Comparison of ENCODE assay signal across 13 cellular contexts in the genomic region with DNA sequence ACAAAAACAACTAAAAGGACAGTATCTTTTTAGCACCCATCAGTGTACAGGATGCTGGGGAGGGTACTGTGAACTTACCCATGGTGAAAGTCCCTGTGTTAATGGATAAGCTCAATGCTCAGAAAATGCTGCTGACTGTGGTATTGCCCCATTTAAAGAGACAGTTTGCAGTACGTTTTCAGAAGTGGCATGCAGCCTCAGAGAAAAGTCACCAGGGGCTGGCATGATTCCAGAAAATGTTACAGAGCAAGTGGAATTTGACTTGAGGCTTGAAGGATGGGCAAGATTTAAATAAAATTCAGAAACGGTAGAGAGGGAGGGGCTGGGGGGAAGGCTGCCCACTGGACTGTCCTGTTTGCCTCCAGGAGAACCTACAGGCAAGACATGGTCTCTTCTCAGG. TPM values are rescaled to one million over a fixed set of nuclear protein-coding genes. Genes with fewer than 3 reads are reported as not detected.
A peak's percentile ranks its signal among the peaks of the same experiment; 100 is the strongest.
DNase-seq lines count a peak whose midpoint lies in the region; FAIRE-seq and TF ChIP-seq lines count a peak whose summit lies in the region.
"Had no signal": no experiment of that assay in that cellular context is flagged by ENCODE, and none has a peak within 500 bp of the region (broad histone marks: within the 10 kb centered on the region; RNA-seq: fewer than 3 reads in every experiment).

No MANE protein-coding gene starts in this region.

- H2BK15ac ChIP-seq in neuronal stem cell (ENCODE audit: low read length) = no peak overlapping the region

- H3K9me3 Mint-ChIP-seq in endothelial cell (ENCODE audit: unreplicated experiment) = no peaks in the 10 kb centered on the region
- H3K9me3 Mint-ChIP-seq: activated naive CD4-positive, alpha-beta T cell treated with anti-CD3 and anti-CD28 coated beads, Interleukin-2, amount 50 U/mL, for 72 hours had no signal

- H3K79me2 ChIP-seq in OCI-LY1 (ENCODE audit: insufficient read depth, low read length) (no peaks in the 10 kb centered on the region), endothelial cell of umbilical vein (ENCODE audit: control insufficient read depth, insufficient read depth, low read length) (peaks cover 66% of the 10 kb centered on the region)

- peak; percentile 38 for FAIRE-seq in endothelial cell of umbilical vein (lab: Jason Lieb, UNC)

- H3K23ac ChIP-seq in neuronal stem cell (ENCODE audit: low read depth, low read length, poor library complexity) = no peak overlapping the region

- POLR2A ChIA-PET in endothelial cell of umbilical vein (lab: Charles Lee) = interaction anchor here (0.7 kb wide), 1 partner anchor 601 kb away, joined by 3 read pairs; no protein-coding TSS in a partner anchor

- peaks cover 72% of the 10 kb centered on the region for H3K4me1 ChIP-seq in OCI-LY1 (ENCODE audit: insufficient read depth, low read length, severe bottlenecking)
- peaks cover 18% of the 10 kb centered on the region for H3K4me1 ChIP-seq in endothelial cell of umbilical vein (ENCODE audit: control insufficient read depth, extremely low read depth, insufficient read depth, low read length)
- H3K4me1 ChIP-seq in neuronal stem cell (ENCODE audit: control insufficient read depth in 2 of 2, insufficient read depth in 1 of 2, low read depth in 1 of 2, low read length in 2 of 2) = peaks cover 9 to 19% of the 10 kb centered on the region in 2 donors

- H2AFZ ChIP-seq in OCI-LY1 (ENCODE audit: low read length) (no peak overlapping the region), endothelial cell of umbilical vein (ENCODE audit: low read depth, low read length) (no peak overlapping the region), neuronal stem cell (ENCODE audit: low read length) (no peak overlapping the region)

- H3K79me1 ChIP-seq in neuronal stem cell (ENCODE audit: low read depth, low read length) = peaks cover 5% of the 10 kb centered on the region

- H3K9me1 ChIP-seq in endothelial cell of umbilical vein (replicated peaks; ENCODE audit: control insufficient read depth, extremely low read depth, insufficient read depth, low read length) = no peaks in the 10 kb centered on the region

- no CpG with 5 or more reads among the region's 2 CpGs for WGBS in neuronal stem cell (ENCODE audit: extremely low coverage in 2 of 2, insufficient read length in 2 of 2, insufficient replicate concordance in 1 of 2), 2 donors

- no peaks in the 10 kb centered on the region for H3K9me2 ChIP-seq in OCI-LY1 (ENCODE audit: low read depth, low read length)

- no peak overlapping the region for H2BK5ac ChIP-seq in neuronal stem cell (ENCODE audit: low read length)

- no peaks in the 10 kb centered on the region; the same call in 1 of the 2 replicates for H3K36me3 ChIP-seq in OCI-LY1 (ENCODE audit: insufficient read depth, low read length)
- H3K36me3 ChIP-seq in endothelial cell of umbilical vein (ENCODE audit: control insufficient read depth in 2 of 2, extremely low read depth in 1 of 2, insufficient read depth in 2 of 2, low read length in 2 of 2) = peaks cover 2 to 4% of the 10 kb centered on the region in 2 experiments
- H3K36me3 ChIP-seq in neuronal stem cell (replicated peaks in 1 of 2; ENCODE audit: control insufficient read depth in 2 of 2, insufficient read depth in 2 of 2, low read length in 2 of 2) = peaks cover 14 to 89% of the 10 kb centered on the region in 2 donors
- H3K36me3 ChIP-seq: upper lobe of right lung had no signal

- DNase-seq in AML-193 (lab: John Stamatoyannopoulos, UW) (peak; percentile 34 to 39), endothelial cell of umbilical vein (ENCODE audit: low read depth, low spot score) (peak; percentile 12), neuronal stem cell (ENCODE audit: low spot score) (no peak), activated T-cell treated with anti-CD3 and anti-CD28 coated beads for 4 hours (no peak), endothelial cell (ENCODE audit: low spot score) (no peak), DMS114 treated with DMSO at 0.1 percent for 48 hours (lab: John Stamatoyannopoulos, UW; ENCODE audit: unreplicated experiment) (no peak), AG08395 (ENCODE audit: low spot score) (no peak)
- DNase-seq: midbrain, upper lobe of right lung had no signal

- H3K4me3 ChIP-seq in OCI-LY1 (ENCODE audit: low read depth, low read length, poor library complexity, severe bottlenecking) (no peak overlapping the region), endothelial cell of umbilical vein (replicated peaks in 1 of 3; ENCODE audit: insufficient read depth in 1 of 3, low read depth in 1 of 3, low read length in 3 of 3) (no peak overlapping the region), neuronal stem cell (ENCODE audit: low read length in 2 of 2) (no peak overlapping the region)
- H3K4me3 ChIP-seq: SK-N-MC, upper lobe of right lung had no signal

- peaks cover 3% of the 10 kb centered on the region for H3K27me3 Mint-ChIP-seq in endothelial cell (ENCODE audit: unreplicated experiment)

- dilution Hi-C loops in endothelial cell of umbilical vein (cut with MboI; ENCODE audit: extremely low pct_ligation_motif_present, low sequenced_read_pairs) = no loop called here

- peaks cover 18% of the 10 kb centered on the region for H3K36me3 Mint-ChIP-seq in endothelial cell (ENCODE audit: low read depth, unreplicated experiment)
- H3K36me3 Mint-ChIP-seq: activated naive CD4-positive, alpha-beta T cell treated with anti-CD3 and anti-CD28 coated beads, Interleukin-2, amount 50 U/mL, for 72 hours had no signal

- H2BK12ac ChIP-seq in neuronal stem cell (ENCODE audit: low read length) = no peak overlapping the region

- intact Hi-C loops in endothelial cell of umbilical vein (cut with micrococcal nuclease) = no loop called here

- no peak overlapping the region for H2BK120ac ChIP-seq in neuronal stem cell (ENCODE audit: low read depth, low read length)

- H3F3A ChIP-seq in OCI-LY1 (ENCODE audit: insufficient read depth, low read length) = 0 out of 2 replicates have a peak, but pooled peaks cover 3% of the 10 kb centered on the region

- no peak overlapping the region for H4K91ac ChIP-seq in neuronal stem cell (ENCODE audit: low read depth, low read length, poor library complexity)

- H3K27ac Mint-ChIP-seq in endothelial cell (ENCODE audit: unreplicated experiment) = no peak overlapping the region
- H3K27ac Mint-ChIP-seq: activated naive CD4-positive, alpha-beta T cell treated with anti-CD3 and anti-CD28 coated beads, Interleukin-2, amount 50 U/mL, for 72 hours had no signal

- H3K9ac ChIP-seq in OCI-LY1 (ENCODE audit: low read length) = peak overlapping the region; percentile 36; the same call in 1 of the 2 replicates
- no peak overlapping the region for H3K9ac ChIP-seq in endothelial cell of umbilical vein (replicated peaks; ENCODE audit: extremely low read depth, insufficient read depth, low read length)
- H3K9ac ChIP-seq in neuronal stem cell (ENCODE audit: low read depth, low read length, poor library complexity) = no peak overlapping the region

- H3K27ac ChIP-seq in OCI-LY1 (ENCODE audit: low read depth, low read length, poor library complexity, severe bottlenecking) (peak overlapping the region; percentile 85), endothelial cell of umbilical vein (ENCODE audit: insufficient read depth, low read depth, low read length) (no peak overlapping the region), neuronal stem cell (replicated peaks; ENCODE audit: low read length) (no peak overlapping the region)
- H3K27ac ChIP-seq: SK-N-MC, upper lobe of right lung, VCaP had no signal

- peak overlapping the region; percentile 49 for H3K18ac ChIP-seq in neuronal stem cell (ENCODE audit: low read length)

- H4K20me1 ChIP-seq in OCI-LY1 (ENCODE audit: insufficient read depth, low read length) (no peaks in the 10 kb centered on the region), endothelial cell of umbilical vein (replicated peaks; ENCODE audit: control insufficient read depth, extremely low read depth, insufficient read depth, low read length) (no peaks in the 10 kb centered on the region)

- H3K9me3 ChIP-seq in OCI-LY1 (ENCODE audit: low read length) (no peaks in the 10 kb centered on the region), endothelial cell of umbilical vein (replicated peaks; ENCODE audit: control insufficient read depth, insufficient read depth, low read length) (no peaks in the 10 kb centered on the region), neuronal stem cell (replicated peaks in 1 of 2; ENCODE audit: control insufficient read depth in 2 of 2, insufficient read depth in 1 of 2, low read depth in 1 of 2, low read length in 2 of 2) (peaks cover 0 to 2% of the 10 kb centered on the region in 2 donors)
- H3K9me3 ChIP-seq: upper lobe of right lung had no signal

- TF ChIP-seq POLR2A in endothelial cell of umbilical vein (IDR thresholded peaks at IDR 0.05; ENCODE audit: low read depth, low read length) = no peak

- H3K4me1 Mint-ChIP-seq in endothelial cell (ENCODE audit: unreplicated experiment) = peaks cover 18% of the 10 kb centered on the region

- CTCF ChIA-PET in endothelial cell of umbilical vein (lab: Charles Lee) = interaction anchor here (0.9 to 1.3 kb wide), 3 partner anchors 216 to 420 kb away, joined by 3 to 9 read pairs (median 3); no protein-coding TSS in a partner anchor

- H3K27me3 ChIP-seq in OCI-LY1 (ENCODE audit: insufficient read depth, low read length) = no peaks in the 10 kb centered on the region; the same call in 1 of the 2 replicates
- no peaks in the 10 kb centered on the region for H3K27me3 ChIP-seq in endothelial cell of umbilical vein (ENCODE audit: control insufficient read depth in 2 of 2, insufficient read depth in 2 of 2, low read length in 2 of 2)
- H3K27me3 ChIP-seq in neuronal stem cell (ENCODE audit: control insufficient read depth in 3 of 3, insufficient read depth in 3 of 3, low read depth in 1 of 3, low read length in 3 of 3) = no peaks in the 10 kb centered on the region
- H3K27me3 ChIP-seq: upper lobe of right lung had no signal

- H3K14ac ChIP-seq in neuronal stem cell (ENCODE audit: low read length) = no peak overlapping the region

- TF ChIP-seq CTCF in OCI-LY1 (IDR thresholded peaks at IDR 0.05; ENCODE audit: low read length) (no peak), endothelial cell of umbilical vein (IDR thresholded peaks at IDR 0.05; ENCODE audit: extremely low read depth in 1 of 2, insufficient read depth in 1 of 2, low read depth in 1 of 2, low read length in 2 of 2) (no peak), endothelial cell (IDR thresholded peaks at IDR 0.05; ENCODE audit: unreplicated experiment) (no peak)

- no peak overlapping the region for H4K8ac ChIP-seq in neuronal stem cell (ENCODE audit: low read depth, low read length)

- H3K4me3 Mint-ChIP-seq in endothelial cell (ENCODE audit: unreplicated experiment) = no peak overlapping the region

- H2AK5ac ChIP-seq in neuronal stem cell (ENCODE audit: low read depth, low read length) = no peak overlapping the region

- H3K4ac ChIP-seq in neuronal stem cell (ENCODE audit: low read length) = no peak overlapping the region

- BruUV-seq in endothelial cell of umbilical vein (replicated peaks; lab: Mats Ljungman, UMichigan) = no TSS peak

- H3K4me2 ChIP-seq in OCI-LY1 (ENCODE audit: low read length) (peak overlapping the region; percentile 25), endothelial cell of umbilical vein (ENCODE audit: insufficient read depth, low read length) (no peak overlapping the region), neuronal stem cell (ENCODE audit: insufficient read depth, low read length, poor library complexity, severe bottlenecking) (no peak overlapping the region)

RNA-seq across cellular contexts. Expression of gene S1PR3, which starts 7.2 kb away (rescaled TPM):
- 18.9 and 25.8 TPM in 2 replicates for total RNA-seq in endothelial cell of umbilical vein
- 11.3 and 12.5 TPM in 2 replicates for polyA plus RNA-seq in endothelial cell of umbilical vein
- polyA plus RNA-seq in endothelial cell of umbilical vein (2011; cell fraction: cytosol; rRNA removed) = 8.1 and 8.2 TPM in 2 replicates
- polyA plus RNA-seq in endothelial cell of umbilical vein (2011; cell fraction: nucleus; rRNA removed) = 4.9 and 5.8 TPM in 2 replicates
- polyA plus RNA-seq in endothelial cell of umbilical vein (2012) = 38.8 and 39.5 TPM in 2 replicates
- 28.9 and 29.6 TPM in 2 replicates for polyA minus RNA-seq in endothelial cell of umbilical vein
- 11.6 TPM for polyA minus RNA-seq in endothelial cell of umbilical vein (2011; cell fraction: cytosol; rRNA and poly(A)+ RNA removed)
- polyA minus RNA-seq in endothelial cell of umbilical vein (2011; cell fraction: nucleus; rRNA and poly(A)+ RNA removed) = 10.6 and 11.3 TPM in 2 replicates
- polyA plus RNA-seq in neuronal stem cell (2013, experiment 1 of 2) = 11.1 TPM
- 11.3 TPM for polyA plus RNA-seq in neuronal stem cell (2013, experiment 2 of 2)
- total RNA-seq in endothelial cell (ENCODE audit: unreplicated experiment) = 18.3 TPM

Comparison
In these comparisons a context has a peak if more than half of its experiments do, and no peak if none do; other contexts are left out.
1. DNase-seq: peak in AML-193 (2 of 2) and endothelial cell of umbilical vein (single experiment); none in neuronal stem cell (single experiment), activated T-cell treated with anti-CD3 and anti-CD28 coated beads for 4 hours (single experiment), endothelial cell (single experiment), DMS114 treated with DMSO at 0.1 percent for 48 hours (single experiment) and AG08395 (single experiment).